In genomic region chr12:45354399-45354798, GRCh38 we compare ENCODE assay signal across 10 cellular contexts.
DNase-seq lines count a peak whose midpoint lies in the region; ATAC-seq and TF ChIP-seq lines count a peak whose summit lies in the region.
"Had no signal": no experiment of that assay in that cellular context is flagged by ENCODE, and none has a peak within 500 bp of the region (broad histone marks: within the 10 kb centered on the region; RNA-seq: fewer than 3 reads in every experiment).

No MANE protein-coding gene starts in this region.

- peak; percentile 49; the same call in 2 of the 3 replicates for ATAC-seq in DND-41 (ENCODE audit: insufficient read depth, low read depth)
- ATAC-seq in GM19372 (IDR thresholded peaks at IDR 0.05; ENCODE audit: low read depth, unreplicated experiment): peak; percentile 93
- ATAC-seq in HG03060 (IDR thresholded peaks at IDR 0.05; ENCODE audit: low read depth, unreplicated experiment): peak; percentile 64
- no peak for ATAC-seq in effector memory CD8-positive, alpha-beta T cell (replicated peaks)
- no peak for ATAC-seq in PC-3

- CTCF ChIA-PET in PC-3 (lab: Charles Lee): no interaction called here

- H3K27me3 ChIP-seq in DND-41 (ENCODE audit: insufficient read depth, low read length, poor library complexity): no peaks in the 10 kb centered on the region
- no peaks in the 10 kb centered on the region for H3K27me3 ChIP-seq in PC-3 (ENCODE audit: low read length)
- H3K27me3 ChIP-seq in neural progenitor cell: no peaks in the 10 kb centered on the region
- H3K27me3 ChIP-seq: suprapubic skin had no signal

- H3K9me3 ChIP-seq in DND-41 (ENCODE audit: insufficient read depth, low read length, severe bottlenecking) (peaks cover 6% of the 10 kb centered on the region), PC-3 (ENCODE audit: low read length) (no peaks in the 10 kb centered on the region), neural progenitor cell (ENCODE audit: low read depth) (no peaks in the 10 kb centered on the region)
- H3K9me3 ChIP-seq: suprapubic skin had no signal

- peak overlapping the region; percentile 17 to 57 for H3K27ac Mint-ChIP-seq in effector memory CD8-positive, alpha-beta T cell
- no peak overlapping the region for H3K27ac Mint-ChIP-seq in neural progenitor cell
- H3K27ac Mint-ChIP-seq: dendritic cell treated with granulocyte-macrophage colony-stimulating factor and Interleukin-4, amounts not matched to agents 40 ng/mL and 50 ng/mL, for 4 days had no signal

- H3K36me3 ChIP-seq in DND-41 (ENCODE audit: insufficient read depth, low read length) (peaks cover 72% of the 10 kb centered on the region), PC-3 (ENCODE audit: low read depth, low read length) (peaks cover 7% of the 10 kb centered on the region), neural progenitor cell (peaks cover 10% of the 10 kb centered on the region)

- no peaks in the 10 kb centered on the region for H3K9me3 Mint-ChIP-seq in effector memory CD8-positive, alpha-beta T cell
- H3K9me3 Mint-ChIP-seq in neural progenitor cell: peaks cover 2% of the 10 kb centered on the region
- H3K9me3 Mint-ChIP-seq: dendritic cell treated with granulocyte-macrophage colony-stimulating factor and Interleukin-4, amounts not matched to agents 40 ng/mL and 50 ng/mL, for 4 days had no signal

- H3F3A ChIP-seq in PC-3 (ENCODE audit: low read length, unreplicated experiment) (no peaks in the 10 kb centered on the region), neural progenitor cell (ENCODE audit: low read depth) (no peaks in the 10 kb centered on the region)

- no peaks in the 10 kb centered on the region for H3K27me3 Mint-ChIP-seq in effector memory CD8-positive, alpha-beta T cell
- peaks cover 2% of the 10 kb centered on the region for H3K27me3 Mint-ChIP-seq in neural progenitor cell (ENCODE audit: insufficient read depth, low read depth)
- H3K27me3 Mint-ChIP-seq: dendritic cell treated with granulocyte-macrophage colony-stimulating factor and Interleukin-4, amounts not matched to agents 40 ng/mL and 50 ng/mL, for 4 days had no signal

- H3K9ac ChIP-seq in DND-41 (ENCODE audit: low read depth, low read length): no peak overlapping the region
- no peak overlapping the region for H3K9ac ChIP-seq in PC-3 (ENCODE audit: low read length)
- H3K9ac ChIP-seq in neural progenitor cell: no peak overlapping the region

- intact Hi-C loops in PC-3 (cut with micrococcal nuclease): no loop called here

- no peak overlapping the region for H2AFZ ChIP-seq in DND-41 (ENCODE audit: low read depth, low read length)
- no peak overlapping the region for H2AFZ ChIP-seq in PC-3 (ENCODE audit: low read length)
- no peak overlapping the region for H2AFZ ChIP-seq in neural progenitor cell (replicated peaks)

- no TSS peak for BruUV-seq in PC-3 (replicated peaks; lab: Mats Ljungman, UMichigan)

- H3K79me2 ChIP-seq in DND-41 (ENCODE audit: insufficient read depth, low read length) (no peaks in the 10 kb centered on the region), PC-3 (ENCODE audit: low read length) (no peaks in the 10 kb centered on the region), neural progenitor cell (ENCODE audit: low read depth) (no peaks in the 10 kb centered on the region)

- no peaks in the 10 kb centered on the region for H3K9me2 ChIP-seq in PC-3 (replicated peaks; ENCODE audit: low read length)

- H3K27ac ChIP-seq in DND-41 (ENCODE audit: low read length): peak overlapping the region; percentile 39; the same call in 1 of the 2 replicates
- no peak overlapping the region for H3K27ac ChIP-seq in PC-3 (ENCODE audit: low read length)
- no peak overlapping the region for H3K27ac ChIP-seq in neural progenitor cell
- H3K27ac ChIP-seq: suprapubic skin had no signal

- H3K4me2 ChIP-seq in DND-41 (ENCODE audit: insufficient read depth, low read length) (no peak overlapping the region), PC-3 (ENCODE audit: low read length) (no peak overlapping the region), neural progenitor cell (no peak overlapping the region)

- no peaks in the 10 kb centered on the region for H4K20me1 ChIP-seq in DND-41 (ENCODE audit: insufficient read depth, low read length)
- no peaks in the 10 kb centered on the region for H4K20me1 ChIP-seq in PC-3 (ENCODE audit: low read length)
- no peaks in the 10 kb centered on the region for H4K20me1 ChIP-seq in neural progenitor cell (ENCODE audit: low read depth)

- peaks cover 12 to 15% of the 10 kb centered on the region in 2 donors for H3K4me1 Mint-ChIP-seq in effector memory CD8-positive, alpha-beta T cell (ENCODE audit: low read depth in 2 of 2)
- no peaks in the 10 kb centered on the region for H3K4me1 Mint-ChIP-seq in neural progenitor cell

- H3K4me1 ChIP-seq in DND-41 (ENCODE audit: insufficient read depth, low read length) (no peaks in the 10 kb centered on the region), PC-3 (ENCODE audit: insufficient read depth, low read length) (peaks cover 10% of the 10 kb centered on the region), neural progenitor cell (no peaks in the 10 kb centered on the region)

- TF ChIP-seq CTCF in DND-41 (IDR thresholded peaks at IDR 0.05; ENCODE audit: borderline replicate concordance, extremely low read depth, low read length, poor library complexity, severe bottlenecking) (no peak), PC-3 (conservative IDR thresholded peaks at IDR 0.05; ENCODE audit: low read depth, low read length) (no peak), neural progenitor cell (IDR thresholded peaks at IDR 0.05) (no peak), GM10266 (IDR thresholded peaks at IDR 0.05; ENCODE audit: control insufficient read depth, insufficient read depth, low read depth, missing control alignments) (no peak)

- H3K4me3 Mint-ChIP-seq in effector memory CD8-positive, alpha-beta T cell: no peak overlapping the region
- H3K4me3 Mint-ChIP-seq in neural progenitor cell: no peak overlapping the region
- H3K4me3 Mint-ChIP-seq: dendritic cell treated with granulocyte-macrophage colony-stimulating factor and Interleukin-4, amounts not matched to agents 40 ng/mL and 50 ng/mL, for 4 days had no signal

- DNase-seq in DND-41: no peak
- no peak for DNase-seq in effector memory CD8-positive, alpha-beta T cell
- DNase-seq in DMS79 treated with DMSO at 0.1 percent for 48 hours (lab: John Stamatoyannopoulos, UW): no peak
- DNase-seq in PC-3: no peak
- no peak for DNase-seq in neural progenitor cell (ENCODE audit: low spot score)
- DNase-seq in GM10266 (ENCODE audit: extremely low spot score): no peak

- peaks cover 17% of the 10 kb centered on the region for H3K36me3 Mint-ChIP-seq in effector memory CD8-positive, alpha-beta T cell (ENCODE audit: insufficient read depth)
- H3K36me3 Mint-ChIP-seq in neural progenitor cell: peaks cover 41% of the 10 kb centered on the region

- H3K4me3 ChIP-seq in DND-41 (ENCODE audit: low read depth in 1 of 2, low read length in 2 of 2) (no peak overlapping the region), PC-3 (ENCODE audit: low read length) (no peak overlapping the region), neural progenitor cell (no peak overlapping the region)
- H3K4me3 ChIP-seq: suprapubic skin had no signal

- POLR2A ChIA-PET in PC-3 (lab: Charles Lee; ENCODE audit: unreplicated experiment): no interaction called here

Comparison
In these comparisons a context has a peak if more than half of its experiments do, and no peak if none do; other contexts are left out.
1. ATAC-seq: peak in DND-41 (single experiment), GM19372 (single experiment) and HG03060 (single experiment); none in effector memory CD8-positive, alpha-beta T cell (single experiment) and PC-3 (single experiment).